In genomic region chr6:62530985-62531384, GRCh38 we compare ENCODE assay signal across 27 cellular contexts.
"Had no signal": no experiment of that assay in that cellular context is flagged by ENCODE, and none has a peak within 500 bp of the region (broad histone marks: within the 10 kb centered on the region; RNA-seq: fewer than 3 reads in every experiment).

No MANE protein-coding gene starts in this region.

- H3K36me3 ChIP-seq: stomach, suprapubic skin, thoracic aorta, thyroid gland, tibial artery, tibial nerve, transverse colon, upper lobe of left lung, upper lobe of right lung, uterus, vagina had no signal

- H3K4me1 ChIP-seq: stomach, suprapubic skin, testis, thyroid gland, tibial artery, tibial nerve, transverse colon, upper lobe of left lung, upper lobe of right lung, uterus, vagina had no signal

- ATAC-seq: stimulated activated effector memory CD8-positive, alpha-beta T cell treated with anti-CD3 and anti-CD28 coated beads, Interleukin-12 subunit alpha, Interleukin-12 subunit beta, amount 100 ng/mL, for 72 hours; stimulated activated memory B cell treated with anti-CD40 and anti-IgM and Interleukin-4, amounts not matched to agents 10 μg/mL and 1 μg/mL and 100 μg/mL, for 72 hours; stimulated activated naive B cell treated with anti-CD40 and anti-IgM and Interleukin-4, amounts not matched to agents 10 μg/mL and 1 μg/mL and 100 μg/mL, for 72 hours; stimulated activated naive CD8-positive, alpha-beta T cell treated with anti-CD3 and anti-CD28 coated beads, Interleukin-15, amount 100 ng/mL, for 72 hours; stimulated activated naive CD8-positive, alpha-beta T cell treated with anti-CD3 and anti-CD28 coated beads, Interleukin-15, Interleukin-2, amounts not matched to agents 100 U/mL and 50 U/mL, for 24 hours; upper lobe of right lung had no signal

- DNase-seq: stimulated activated CD4-positive, alpha-beta T cell treated with anti-CD3 and anti-CD28 coated beads, Interleukin-2, amount 100 ng/mL, for 48 hours; stimulated activated CD4-positive, alpha-beta T cell treated with anti-CD3 and anti-CD28 coated beads, Interleukin-4, amount 100 ng/mL, for 1 hour; stimulated activated CD4-positive, alpha-beta T cell treated with anti-CD3 and anti-CD28 coated beads, Interleukin-4, amount 100 ng/mL, for 24 hours; stimulated activated CD4-positive, alpha-beta T cell treated with anti-CD3 and anti-CD28 coated beads, Interleukin-4, amount 100 ng/mL, for 4 hours; stimulated activated CD8-positive, alpha-beta memory T cell treated with anti-CD3 and anti-CD28 coated beads, Interleukin-4, amount 100 ng/mL, for 48 hours; stimulated activated naive B cell treated with anti-CD40 and anti-IgM and Interleukin-4, amounts not matched to agents 10 μg/mL and 1 μg/mL and 100 μg/mL, for 72 hours; stimulated activated naive CD4-positive, alpha-beta T cell; stimulated activated naive CD4-positive, alpha-beta T cell treated with Interleukin-2 at 50 U/mL for 16 hours; stimulated activated naive CD8-positive, alpha-beta T cell treated with anti-CD3 and anti-CD28 coated beads, Interleukin-15, amount 100 ng/mL, for 72 hours; stimulated activated naive CD8-positive, alpha-beta T cell treated with anti-CD3 and anti-CD28 coated beads, Interleukin-15, Interleukin-2, amounts not matched to agents 100 U/mL and 50 U/mL, for 24 hours; stomach; substantia nigra; testis; thyroid gland; tibial artery; transverse colon; trophoblast cell; upper lobe of left lung; upper lobe of right lung; uterus had no signal

- H3K4me3 ChIP-seq: stomach, suprapubic skin, testis, thoracic aorta, thyroid gland, tibial artery, tibial nerve, transverse colon, upper lobe of left lung, upper lobe of right lung, uterus, vagina had no signal

- FAIRE-seq: urothelium cell line had no signal

- H3K27me3 ChIP-seq: stomach, suprapubic skin, testis, thyroid gland, tibial artery, tibial nerve, transverse colon, upper lobe of left lung, upper lobe of right lung, uterus, vagina had no signal

- H3K9me3 ChIP-seq: suprapubic skin, testis, thoracic aorta, thyroid gland, transverse colon, upper lobe of left lung, upper lobe of right lung, uterus, vagina had no signal

- H3K27ac ChIP-seq: stomach, suprapubic skin, testis, thoracic aorta, thyroid gland, tibial artery, tibial nerve, transverse colon, upper lobe of left lung, upper lobe of right lung, uterus, vagina had no signal
